In genomic region chr9:34254141-34254913, GRCh38 we compare ENCODE assay signal across 9 cellular contexts.
DNase-seq lines count a peak whose midpoint lies in the region; ATAC-seq and TF ChIP-seq lines count a peak whose summit lies in the region.
"Had no signal": no experiment of that assay in that cellular context is flagged by ENCODE, and none has a peak within 500 bp of the region (broad histone marks: within the 10 kb centered on the region; RNA-seq: fewer than 3 reads in every experiment).

No MANE protein-coding gene starts in this region.

- peaks cover 25% of the 10 kb centered on the region for H3K36me3 ChIP-seq in left ventricle myocardium inferior

- H2BK15ac ChIP-seq in H9 (ENCODE audit: low read depth, low read length) = no peak overlapping the region

- DNase-seq in H9 (no peak), amniotic epithelial cell (ENCODE audit: low read depth) (peak; percentile 67), left ventricle myocardium inferior (peak; percentile 41), superior temporal gyrus (ENCODE audit: extremely low spot score) (peak; percentile 30), NK-92 (lab: John Stamatoyannopoulos, UW; ENCODE audit: unreplicated experiment) (no peak)
- no peak for DNase-seq in effector memory CD8-positive, alpha-beta T cell
- DNase-seq in activated CD4-positive, alpha-beta T cell treated with anti-CD3 and anti-CD28 coated beads for 1 hour = no peak
- DNase-seq: activated naive CD4-positive, alpha-beta T cell treated with anti-CD3 and anti-CD28 coated beads, Interleukin-2, amount 10 ng/mL, durations not matched to agents 7 days and 5 days had no signal

- H3K27me3 ChIP-seq in H9 (ENCODE audit: insufficient read depth, low read length) = no peaks in the 10 kb centered on the region
- H3K27me3 ChIP-seq in left ventricle myocardium inferior (ENCODE audit: low read depth) = no peaks in the 10 kb centered on the region

- no peak overlapping the region for H3K56ac ChIP-seq in H9 (ENCODE audit: insufficient read length, low read depth, low read length)

- H2AK5ac ChIP-seq in H9 (ENCODE audit: insufficient read length, low read length) = no peak overlapping the region

- no peak for ATAC-seq in effector memory CD8-positive, alpha-beta T cell (replicated peaks)

- no peak overlapping the region for H2BK12ac ChIP-seq in H9 (ENCODE audit: insufficient read length, low read depth, low read length)

- H3K4me2 ChIP-seq in H9 (ENCODE audit: insufficient read depth, insufficient read length, low read length) = no peak overlapping the region

- WGBS in H9 (ENCODE audit: extremely low coverage, insufficient read length, low lambda C conversion rate) = no CpG with 5 or more reads among the region's 16 CpGs

- no peak overlapping the region for H2BK20ac ChIP-seq in H9 (ENCODE audit: low read depth, low read length, poor library complexity, severe bottlenecking)

- H3K36me3 Mint-ChIP-seq in H9 (ENCODE audit: insufficient read depth in 1 of 3, low read depth in 3 of 3) = peaks cover 10 to 28% (median 26%) of the 10 kb centered on the region in 3 experiments
- peaks cover 38% of the 10 kb centered on the region for H3K36me3 Mint-ChIP-seq in effector memory CD8-positive, alpha-beta T cell (ENCODE audit: insufficient read depth)

- H3K9me3 ChIP-seq in H9 (ENCODE audit: control insufficient read depth, low read depth, low read length) (no peaks in the 10 kb centered on the region), left ventricle myocardium inferior (replicated peaks) (no peaks in the 10 kb centered on the region)

- no peak overlapping the region for H4K5ac ChIP-seq in H9 (ENCODE audit: insufficient read length, low read depth, low read length)

- no peak overlapping the region for H3K4me3 Mint-ChIP-seq in H9
- H3K4me3 Mint-ChIP-seq in effector memory CD8-positive, alpha-beta T cell = no peak overlapping the region
- H3K4me3 Mint-ChIP-seq: activated naive CD4-positive, alpha-beta T cell treated with anti-CD3 and anti-CD28 coated beads, Interleukin-2, amount 10 ng/mL, durations not matched to agents 7 days and 5 days had no signal

- no peak overlapping the region for H3K27ac ChIP-seq in H9 (ENCODE audit: insufficient read length, low read depth, low read length)
- H3K27ac ChIP-seq in left ventricle myocardium inferior (replicated peaks) = peak overlapping the region; percentile 87
- H3K27ac ChIP-seq: SK-N-MC had no signal

- no peaks in the 10 kb centered on the region for H3K4me1 Mint-ChIP-seq in H9
- peaks cover 4 to 12% of the 10 kb centered on the region in 2 donors for H3K4me1 Mint-ChIP-seq in effector memory CD8-positive, alpha-beta T cell (ENCODE audit: low read depth in 2 of 2)

- H3K9me3 Mint-ChIP-seq in H9 = no peaks in the 10 kb centered on the region
- no peaks in the 10 kb centered on the region for H3K9me3 Mint-ChIP-seq in effector memory CD8-positive, alpha-beta T cell
- H3K9me3 Mint-ChIP-seq: activated naive CD4-positive, alpha-beta T cell treated with anti-CD3 and anti-CD28 coated beads, Interleukin-2, amount 10 ng/mL, durations not matched to agents 7 days and 5 days had no signal

- no peak overlapping the region for H3T11ph ChIP-seq in H9 (ENCODE audit: low read length)

- no peak overlapping the region for H2BK120ac ChIP-seq in H9 (ENCODE audit: low read depth, low read length, poor library complexity, severe bottlenecking)

- H2AFZ ChIP-seq in H9 (ENCODE audit: low read length) = no peak overlapping the region

- no peak overlapping the region for H3K18ac ChIP-seq in H9 (ENCODE audit: insufficient read length, low read depth, low read length)

- H3K9ac ChIP-seq in H9 (ENCODE audit: extremely low read depth, insufficient read length, low read length) = no peak overlapping the region

- H3K4me3 ChIP-seq in left ventricle myocardium inferior = no peak overlapping the region
- H3K4me3 ChIP-seq: SK-N-MC had no signal

- H2BK5ac ChIP-seq in H9 (ENCODE audit: insufficient read length, low read length) = no peak overlapping the region

- no peak overlapping the region; the same call in 1 of the 2 replicates for H3K14ac ChIP-seq in H9 (ENCODE audit: insufficient read depth, low read length)

- H3K4ac ChIP-seq in H9 (ENCODE audit: low read depth, low read length) = no peak overlapping the region

- H4K8ac ChIP-seq in H9 (replicated peaks; ENCODE audit: insufficient read length, low read depth, low read length) = no peak overlapping the region

- TF ChIP-seq CTCF in H9 (conservative IDR thresholded peaks at IDR 0.05) (no peak), left ventricle myocardium inferior (IDR thresholded peaks at IDR 0.05; ENCODE audit: borderline replicate concordance) (no peak)

- no peak overlapping the region for H3K23ac ChIP-seq in H9 (ENCODE audit: insufficient read length, low read depth, low read length)

- no peaks in the 10 kb centered on the region for H3K27me3 Mint-ChIP-seq in H9 (ENCODE audit: low read depth)
- H3K27me3 Mint-ChIP-seq in effector memory CD8-positive, alpha-beta T cell = no peaks in the 10 kb centered on the region
- H3K27me3 Mint-ChIP-seq: activated naive CD4-positive, alpha-beta T cell treated with anti-CD3 and anti-CD28 coated beads, Interleukin-2, amount 10 ng/mL, durations not matched to agents 7 days and 5 days had no signal

- intact Hi-C loops in left ventricle myocardium inferior (cut with micrococcal nuclease) = loop anchor here (10.0 kb wide), 1 partner anchor 130 kb away; the partner anchor contains the start of gene DCAF12

- no peaks in the 10 kb centered on the region for H3K23me2 ChIP-seq in H9 (ENCODE audit: insufficient read length, low read depth, low read length, poor library complexity, severe bottlenecking)

- peaks cover 2% of the 10 kb centered on the region for H4K20me1 ChIP-seq in H9 (ENCODE audit: control insufficient read depth, insufficient read depth, insufficient read length)

- no peak overlapping the region for H4K91ac ChIP-seq in H9 (ENCODE audit: insufficient read length, low read depth, low read length)

- peak overlapping the region in 2 of 3 experiments; percentile 54 to 78; a peak in 2 of 7 replicates for H3K27ac Mint-ChIP-seq in H9
- H3K27ac Mint-ChIP-seq in effector memory CD8-positive, alpha-beta T cell = peak overlapping the region in 1 of 2 donors; percentile 83
- H3K27ac Mint-ChIP-seq: activated naive CD4-positive, alpha-beta T cell treated with anti-CD3 and anti-CD28 coated beads, Interleukin-2, amount 10 ng/mL, durations not matched to agents 7 days and 5 days had no signal

- H3K4me1 ChIP-seq in H9 (ENCODE audit: insufficient read depth, low read length) (no peaks in the 10 kb centered on the region), left ventricle myocardium inferior (peaks cover 85% of the 10 kb centered on the region)

- no peaks in the 10 kb centered on the region for H3K79me1 ChIP-seq in H9 (ENCODE audit: insufficient read depth, low read depth, low read length, poor library complexity, severe bottlenecking)

- H3K79me2 ChIP-seq in H9 (ENCODE audit: insufficient read depth, low read length) = no peaks in the 10 kb centered on the region

Comparison
In these comparisons a context has a peak if more than half of its experiments do, and no peak if none do; other contexts are left out.
1. DNase-seq: peak in amniotic epithelial cell (single experiment), left ventricle myocardium inferior (single experiment) and superior temporal gyrus (single experiment); none in H9 (single experiment), effector memory CD8-positive, alpha-beta T cell (0 of 3), NK-92 (single experiment) and activated CD4-positive, alpha-beta T cell treated with anti-CD3 and anti-CD28 coated beads for 1 hour (single experiment).